25 cellular contexts compared by ENCODE assay signal in genomic region chr9:115540091-115540490, GRCh38.
DNase-seq lines count a peak whose midpoint lies in the region; ATAC-seq, FAIRE-seq and TF ChIP-seq lines count a peak whose summit lies in the region.
"Had no signal": no experiment of that assay in that cellular context is flagged by ENCODE, and none has a peak within 500 bp of the region (broad histone marks: within the 10 kb centered on the region; RNA-seq: fewer than 3 reads in every experiment).

No MANE protein-coding gene starts in this region.

- no peak overlapping the region for H3K56ac ChIP-seq in H1 (replicated peaks; ENCODE audit: insufficient read length, low read depth, low read length)

- no peak overlapping the region for H2AK5ac ChIP-seq in H1 (ENCODE audit: low read depth, low read length)

- no peaks in the 10 kb centered on the region for H3K23me2 ChIP-seq in H1 (ENCODE audit: low read depth, low read length)

- no peak overlapping the region for H3K18ac ChIP-seq in H1 (ENCODE audit: extremely low read depth, low read length)

- H3K9me3 ChIP-seq in SK-N-MC (ENCODE audit: low read depth, low read length) = 0 out of 2 replicates have a peak, but pooled peaks cover 3% of the 10 kb centered on the region
- no peaks in the 10 kb centered on the region for H3K9me3 ChIP-seq in H1 (ENCODE audit: insufficient read depth in 2 of 2, low read depth in 1 of 2, low read length in 1 of 2)
- no peaks in the 10 kb centered on the region for H3K9me3 ChIP-seq in right lobe of liver

- FAIRE-seq in H54 (lab: Jason Lieb, UNC) (peak; percentile 94), H1 (lab: Jason Lieb, UNC) (peak; percentile 19)
- FAIRE-seq: G401.6, GM12892, GM18507 had no signal

- H3K36me3 ChIP-seq in SK-N-MC (ENCODE audit: insufficient read depth, low read length) (no peaks in the 10 kb centered on the region), H1 (ENCODE audit: control insufficient read depth in 2 of 4, insufficient read depth in 4 of 4, low read length in 3 of 4) (no peaks in the 10 kb centered on the region), right lobe of liver (no peaks in the 10 kb centered on the region)

- TF ChIP-seq CTCF in H1 (IDR thresholded peaks at IDR 0.05; ENCODE audit: control extremely low read depth in 1 of 3, insufficient read depth in 1 of 3, low read depth in 1 of 3, low read length in 3 of 3) = no peak
- TF ChIP-seq CTCF in right lobe of liver (IDR thresholded peaks at IDR 0.05) = no peak

- H3K79me1 ChIP-seq in H1 (ENCODE audit: low read depth, low read length) = no peaks in the 10 kb centered on the region

- TF ChIP-seq EP300 in H1 (IDR thresholded peaks at IDR 0.05; ENCODE audit: borderline replicate concordance in 1 of 2, low read depth in 2 of 2, low read length in 2 of 2) = no peak

- no peak overlapping the region for H3K4me3 ChIP-seq in SK-N-MC
- H3K4me3 ChIP-seq in H1 (ENCODE audit: extremely low read depth in 1 of 4, insufficient read depth in 2 of 4, low read depth in 3 of 4, low read length in 4 of 4) = no peak overlapping the region
- no peak overlapping the region for H3K4me3 ChIP-seq in right lobe of liver
- H3K4me3 ChIP-seq: PC-9 had no signal

- ATAC-seq in HG03108 (IDR thresholded peaks at IDR 0.05; ENCODE audit: unreplicated experiment) = no peak
- no peak for ATAC-seq in left ventricle myocardium superior
- ATAC-seq in right lobe of liver = no peak

- CTCF ChIA-PET in H1 (lab: Charles Lee; ENCODE audit: partially characterized antibody) = no interaction called here

- no peak overlapping the region for H3K9ac ChIP-seq in SK-N-MC (ENCODE audit: insufficient read length)
- H3K9ac ChIP-seq in H1 (replicated peaks in 1 of 4; ENCODE audit: extremely low read depth in 1 of 4, low read depth in 3 of 4, low read length in 3 of 4) = no peak overlapping the region

- H4K5ac ChIP-seq in H1 (ENCODE audit: insufficient read length, low read depth, low read length) = no peak overlapping the region

- POLR2A ChIA-PET in H1 (lab: Charles Lee; ENCODE audit: partially characterized antibody) = interaction anchor here (0.9 kb wide), 1 partner anchor 52 kb away, joined by 3 read pairs; no protein-coding TSS in a partner anchor

- no peak overlapping the region for H3K4ac ChIP-seq in H1 (replicated peaks; ENCODE audit: insufficient read length, low read depth, low read length)

- H2BK15ac ChIP-seq in H1 (ENCODE audit: low read length) = no peak overlapping the region

- no peak overlapping the region for H2BK5ac ChIP-seq in H1 (ENCODE audit: low read depth, low read length)

- H3K27me3 ChIP-seq in H1 (replicated peaks in 1 of 4; ENCODE audit: control insufficient read depth in 3 of 4, extremely low read depth in 1 of 4, insufficient read depth in 3 of 4, low read length in 3 of 4) (no peaks in the 10 kb centered on the region), right lobe of liver (no peaks in the 10 kb centered on the region)

- intact Hi-C loops in left ventricle myocardium superior (cut with micrococcal nuclease) (no loop called here), right lobe of liver (cut with DNase I) (no loop called here)

- 91% methylated on average over 2 of the region's 2 CpGs; no CpG with 5 or more reads in 1 of the 2 experiments for WGBS in H1 (ENCODE audit: extremely low coverage in 1 of 2, insufficient coverage in 1 of 2, insufficient read length in 1 of 2, insufficient replicate concordance in 2 of 2, low coverage in 1 of 2, low lambda C conversion rate in 2 of 2, missing lambda C conversion rate in 1 of 2), 2 experiments
- 36% methylated on average over 2 of the region's 2 CpGs for WGBS in right lobe of liver (ENCODE audit: insufficient coverage, low coverage, low lambda C conversion rate, missing lambda C conversion rate)

- DNase-seq in H54 (ENCODE audit: insufficient read length, low spot score) (no peak), SK-N-MC (ENCODE audit: low read depth, low spot score) (no peak), H1 (ENCODE audit: low read depth in 1 of 2, low spot score in 2 of 2) (no peak), left kidney (ENCODE audit: low read depth, low spot score) (peak; percentile 36), left ventricle myocardium superior (no peak), right lobe of liver (no peak), activated T-cell treated with anti-CD3 and anti-CD28 coated beads for 4 hours (no peak)
- DNase-seq: CD4-positive, CD25-positive, alpha-beta regulatory T cell; COR-L47; DMS79; GOT3; Kasumi-1; MM.1S; NCI-H1048; NCI-H1417 treated with DMSO at 0.1 percent for 48 hours; NCI-H187; NCI-H446; NCI-H526; PC-9; RPMI8226; SHP77 had no signal

- H3K79me2 ChIP-seq in H1 (ENCODE audit: control insufficient read depth in 1 of 2, insufficient read depth in 2 of 2, low read length in 2 of 2) = no peaks in the 10 kb centered on the region

- no peak overlapping the region for H4K91ac ChIP-seq in H1 (replicated peaks; ENCODE audit: insufficient read length, low read length)

- TF ChIP-seq RAD21 in H1 (IDR thresholded peaks at IDR 0.05 in 1 of 2, conservative IDR thresholded peaks at IDR 0.05 in 1 of 2; ENCODE audit: low read depth in 2 of 2, low read length in 2 of 2) = no peak

- H3K4me1 ChIP-seq in H1 (replicated peaks in 1 of 4; ENCODE audit: control insufficient read depth in 3 of 4, insufficient read depth in 4 of 4, low read length in 3 of 4) (no peaks in the 10 kb centered on the region), right lobe of liver (no peaks in the 10 kb centered on the region)

- H3K4me2 ChIP-seq in H1 (ENCODE audit: insufficient read depth in 1 of 2, low read depth in 2 of 2, low read length in 2 of 2) = no peak overlapping the region
- H3K4me2 ChIP-seq: PC-9 had no signal

- peak overlapping the region; percentile 57; the same call in 1 of the 2 replicates for H3K27ac ChIP-seq in SK-N-MC
- no peak overlapping the region for H3K27ac ChIP-seq in H1 (ENCODE audit: low read depth, low read length)
- no peak overlapping the region for H3K27ac ChIP-seq in right lobe of liver
- H3K27ac ChIP-seq: PC-9 had no signal

- H2AFZ ChIP-seq in H1 (ENCODE audit: low read length) = no peak overlapping the region
- H2AFZ ChIP-seq: PC-9 had no signal

- H4K20me1 ChIP-seq in H1 (replicated peaks in 1 of 2; ENCODE audit: control insufficient read depth in 1 of 2, insufficient read depth in 2 of 2, low read length in 2 of 2) = no peaks in the 10 kb centered on the region

- no peak overlapping the region for H3K14ac ChIP-seq in H1 (ENCODE audit: insufficient read length)

- no peak overlapping the region for H2BK12ac ChIP-seq in H1 (ENCODE audit: low read depth, low read length)

- no peak overlapping the region for H4K8ac ChIP-seq in H1 (ENCODE audit: extremely low read depth, insufficient read depth, low read length)

- no peak overlapping the region for H3K23ac ChIP-seq in H1 (ENCODE audit: insufficient read length)

- TF ChIP-seq POLR2A in H54 (IDR thresholded peaks at IDR 0.05; ENCODE audit: low read depth, low read length) (no peak), H1 (IDR thresholded peaks at IDR 0.05; ENCODE audit: control extremely low read depth in 1 of 2, low read depth in 2 of 2, low read length in 2 of 2) (no peak), right lobe of liver (IDR thresholded peaks at IDR 0.05) (no peak)

- no peak overlapping the region for H2BK20ac ChIP-seq in H1 (ENCODE audit: low read length)

- H2BK120ac ChIP-seq in H1 (replicated peaks; ENCODE audit: low read depth, low read length) = no peak overlapping the region

TF ChIP-seq in H1, 55 proteins besides CTCF, POLR2A, EP300 and RAD21:
- no peak for TF ChIP-seq GTF2F1 (IDR thresholded peaks at IDR 0.05; ENCODE audit: borderline replicate concordance, low read depth, low read length)
- TF ChIP-seq, protein P1, sequence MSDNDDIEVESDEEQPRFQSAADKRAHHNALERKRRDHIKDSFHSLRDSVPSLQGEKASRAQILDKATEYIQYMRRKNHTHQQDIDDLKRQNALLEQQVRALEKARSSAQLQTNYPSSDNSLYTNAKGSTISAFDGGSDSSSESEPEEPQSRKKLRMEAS (IDR thresholded peaks at IDR 0.05) = no peak
- TF ChIP-seq BRCA1 (IDR thresholded peaks at IDR 0.05; ENCODE audit: low read depth, low read length) = no peak
- TF ChIP-seq JUN (IDR thresholded peaks at IDR 0.05; ENCODE audit: low read depth, low read length) = no peak
- no peak for TF ChIP-seq ATF3 (IDR thresholded peaks at IDR 0.05; ENCODE audit: insufficient read depth, low read depth, low read length)
- no peak for TF ChIP-seq TAF7 (optimal IDR thresholded peaks at IDR 0.05; ENCODE audit: borderline replicate concordance, low read depth, low read length)
- TF ChIP-seq TEAD4 (IDR thresholded peaks at IDR 0.05; ENCODE audit: low read depth, low read length) = no peak
- TF ChIP-seq E2F6 (IDR thresholded peaks at IDR 0.05) = no peak
- no peak for TF ChIP-seq CREB1 (IDR thresholded peaks at IDR 0.05)
